22 cellular contexts compared by ENCODE assay signal in genomic region chr6:166375013-166375412, GRCh38.
"Had no signal": no experiment of that assay in that cellular context is flagged by ENCODE, and none has a peak within 500 bp of the region (broad histone marks: within the 10 kb centered on the region; RNA-seq: fewer than 3 reads in every experiment).

No MANE protein-coding gene starts in this region.

- H3K4me3 ChIP-seq: ascending aorta, breast epithelium, esophagus squamous epithelium, lung, neural progenitor cell, ovary, sigmoid colon, spleen, stomach, testis, upper lobe of left lung had no signal

- H3K9me3 ChIP-seq: ascending aorta, breast epithelium, esophagus squamous epithelium, ovary, sigmoid colon, spleen, stomach, testis, upper lobe of left lung had no signal

- H3K27me3 ChIP-seq: ascending aorta, breast epithelium, esophagus squamous epithelium, neural progenitor cell, ovary, sigmoid colon, spleen, stomach, testis, upper lobe of left lung had no signal

- H3K4me1 ChIP-seq: breast epithelium, esophagus squamous epithelium, neural progenitor cell, testis had no signal

- H3K9me3 Mint-ChIP-seq: activated T-helper 1 cell treated with anti-CD3 and anti-CD28 coated beads, Interleukin-12 subunit alpha, Interleukin-12 subunit beta, Interleukin-2, Interleukin-4 antibody, amounts not matched to agents 30 ng/mL and 10 ng/mL and 1 ng/mL, durations not matched to agents 14 hours and 24 hours and 36 hours; naive B cell; neural progenitor cell had no signal

- H3K36me3 ChIP-seq: ascending aorta, breast epithelium, neural progenitor cell, ovary, stomach, upper lobe of left lung, WERI-Rb-1 had no signal

- H3K4me2 ChIP-seq: neural progenitor cell had no signal

- H3K4me1 Mint-ChIP-seq: naive B cell had no signal

- ATAC-seq: left cardiac atrium, SK-N-SH treated with all-trans-retinoic acid at 6 μM for 48 hours had no signal

- H3K36me3 Mint-ChIP-seq: naive B cell, neural progenitor cell had no signal

- H3K9ac ChIP-seq: neural progenitor cell had no signal

- H3K27ac ChIP-seq: ascending aorta, breast epithelium, esophagus squamous epithelium, neural progenitor cell, ovary, sigmoid colon, spleen, stomach, testis, upper lobe of left lung, WERI-Rb-1 had no signal

- H2AFZ ChIP-seq: neural progenitor cell had no signal

- FAIRE-seq: endometrium, frontal cortex had no signal

- H3K4me3 Mint-ChIP-seq: activated T-helper 1 cell treated with anti-CD3 and anti-CD28 coated beads, Interleukin-12 subunit alpha, Interleukin-12 subunit beta, Interleukin-2, Interleukin-4 antibody, amounts not matched to agents 30 ng/mL and 10 ng/mL and 1 ng/mL, durations not matched to agents 14 hours and 24 hours and 36 hours; naive B cell; neural progenitor cell had no signal

- H3K27me3 Mint-ChIP-seq: naive B cell had no signal

- H3K27ac Mint-ChIP-seq: activated T-helper 1 cell treated with anti-CD3 and anti-CD28 coated beads, Interleukin-12 subunit alpha, Interleukin-12 subunit beta, Interleukin-2, Interleukin-4 antibody, amounts not matched to agents 30 ng/mL and 10 ng/mL and 1 ng/mL, durations not matched to agents 14 hours and 24 hours and 36 hours; naive B cell; neural progenitor cell had no signal

- DNase-seq: activated CD4-positive, alpha-beta T cell treated with anti-CD3 and anti-CD28 coated beads for 4 hours; activated CD8-positive, alpha-beta memory T cell treated with anti-CD3 and anti-CD28 coated beads, Interleukin-2, amount 50 U/mL, for 48 hours; activated naive CD4-positive, alpha-beta T cell treated with Interleukin-2 at 50 U/mL for 16 hours; esophagus squamous epithelium; head of caudate nucleus; left cardiac atrium; naive B cell; ovary; sigmoid colon; spleen; stomach; testis; upper lobe of left lung; WERI-Rb-1 had no signal
